ENCODE assay signal across 21 cellular contexts in genomic region chr3:13841826-13842225, GRCh38. TPM values are rescaled to one million over a fixed set of nuclear protein-coding genes. Genes with fewer than 3 reads are reported as not detected.
DNase-seq lines count a peak whose midpoint lies in the region; ATAC-seq, FAIRE-seq and TF ChIP-seq lines count a peak whose summit lies in the region.
"Had no signal": no experiment of that assay in that cellular context is flagged by ENCODE, and none has a peak within 500 bp of the region (broad histone marks: within the 10 kb centered on the region; RNA-seq: fewer than 3 reads in every experiment).

No MANE protein-coding gene starts in this region.

- H3K36me3 ChIP-seq in keratinocyte (ENCODE audit: control insufficient read depth in 2 of 2, extremely low read depth in 1 of 2, insufficient read depth in 2 of 2, low read length in 2 of 2) = peaks cover 13 to 62% of the 10 kb centered on the region in 2 experiments

- H3K4me1 ChIP-seq in keratinocyte (ENCODE audit: control insufficient read depth, extremely low read depth, insufficient read depth, low read length) = peaks cover 56% of the 10 kb centered on the region
- H3K4me1 ChIP-seq: A549, Caco-2 had no signal

- H3K36me3 Mint-ChIP-seq in effector memory CD8-positive, alpha-beta T cell (ENCODE audit: insufficient read depth) = peaks cover 2% of the 10 kb centered on the region

- H4K20me1 ChIP-seq in keratinocyte (ENCODE audit: control insufficient read depth, extremely low read depth, insufficient read depth, low read length) = no peaks in the 10 kb centered on the region

- H3K27ac Mint-ChIP-seq in effector memory CD8-positive, alpha-beta T cell = no peak overlapping the region
- H3K27ac Mint-ChIP-seq: CD4-positive, alpha-beta T cell; GM23338; HFFc6 had no signal

- dilution Hi-C loops in keratinocyte (cut with MboI; ENCODE audit: extremely low pct_ligation_motif_present, low sequenced_read_pairs) = no loop called here

- peaks cover 4% of the 10 kb centered on the region in 2 donors for H3K27me3 Mint-ChIP-seq in effector memory CD8-positive, alpha-beta T cell
- H3K27me3 Mint-ChIP-seq: CD4-positive, alpha-beta T cell had no signal

- peaks cover 89% of the 10 kb centered on the region for H3K79me2 ChIP-seq in keratinocyte (ENCODE audit: control insufficient read depth, insufficient read depth, low read length)

- TF ChIP-seq CTCF in RWPE1 (conservative IDR thresholded peaks at IDR 0.05; ENCODE audit: low read depth) = no peak
- TF ChIP-seq CTCF in keratinocyte (optimal IDR thresholded peaks at IDR 0.05 in 1 of 3, IDR thresholded peaks at IDR 0.05 in 1 of 3, conservative IDR thresholded peaks at IDR 0.05 in 1 of 3; ENCODE audit: extremely low read depth in 1 of 3, insufficient read depth in 2 of 3, low read length in 3 of 3) = no peak

- no peak overlapping the region for H2AFZ ChIP-seq in keratinocyte (ENCODE audit: control insufficient read depth, low read length)
- H2AFZ ChIP-seq: GM23338 had no signal

- H3K4me3 Mint-ChIP-seq in effector memory CD8-positive, alpha-beta T cell = no peak overlapping the region
- H3K4me3 Mint-ChIP-seq: CD4-positive, alpha-beta T cell; GM23338; HFFc6 had no signal

- no peak overlapping the region for H3K4me3 ChIP-seq in keratinocyte (ENCODE audit: control insufficient read depth in 2 of 3, extremely low read depth in 1 of 3, insufficient read depth in 2 of 3, low read depth in 1 of 3, low read length in 3 of 3)
- H3K4me3 ChIP-seq: A549, GM23338 had no signal

- no peaks in the 10 kb centered on the region for H3K9me3 ChIP-seq in keratinocyte (ENCODE audit: control insufficient read depth, low read depth, low read length)
- H3K9me3 ChIP-seq: A549, Caco-2 had no signal

- FAIRE-seq in keratinocyte (lab: Jason Lieb, UNC) = peak; percentile 41
- FAIRE-seq: A549, D721Med, G401.6, GM12891, H54 had no signal

- POLR2A ChIA-PET in RWPE1 (lab: Yijun Ruan, JAX; ENCODE audit: low non-redundant PET) = no interaction called here

- H3K9me1 ChIP-seq in keratinocyte (ENCODE audit: control insufficient read depth, extremely low read depth, insufficient read depth, low read length) = no peaks in the 10 kb centered on the region

- H3K9ac ChIP-seq in keratinocyte (ENCODE audit: control insufficient read depth, extremely low read depth, insufficient read depth, low read length) = no peak overlapping the region

- DNase-seq in NCI-H2171 treated with DMSO at 0.1 percent for 48 hours (lab: John Stamatoyannopoulos, UW) (peak; percentile 0), NCI-H2171 (lab: John Stamatoyannopoulos, UW) (no peak), RWPE1 (ENCODE audit: low spot score) (no peak), keratinocyte (ENCODE audit: low read depth, low spot score) (no peak), NCI-H128 (lab: John Stamatoyannopoulos, UW; ENCODE audit: unreplicated experiment) (no peak)
- no peak for DNase-seq in effector memory CD8-positive, alpha-beta T cell
- DNase-seq: AML-193; Caco-2; CD4-positive, alpha-beta T cell; HCEC 1CT; HFFc6 had no signal

- peak overlapping the region; percentile 70 for H3K27ac ChIP-seq in RWPE1
- peak overlapping the region; percentile 74 for H3K27ac ChIP-seq in keratinocyte (ENCODE audit: control insufficient read depth, insufficient read depth, low read length)
- H3K27ac ChIP-seq: 22Rv1, A549, C4-2B had no signal

- no peaks in the 10 kb centered on the region for H3K27me3 ChIP-seq in keratinocyte (ENCODE audit: control insufficient read depth, extremely low read depth, insufficient read depth, low read length)

- CTCF ChIA-PET in RWPE1 (lab: Yijun Ruan, JAX) = no interaction called here

- no peak for ATAC-seq in GM19035 (IDR thresholded peaks at IDR 0.05; ENCODE audit: unreplicated experiment)
- no peak for ATAC-seq in effector memory CD8-positive, alpha-beta T cell (replicated peaks)
- ATAC-seq: A549, GM23338 had no signal

- no peaks in the 10 kb centered on the region for H3K4me1 Mint-ChIP-seq in effector memory CD8-positive, alpha-beta T cell (ENCODE audit: low read depth in 2 of 2)
- H3K4me1 Mint-ChIP-seq: GM23338 had no signal

- no peaks in the 10 kb centered on the region for H3K9me3 Mint-ChIP-seq in effector memory CD8-positive, alpha-beta T cell
- H3K9me3 Mint-ChIP-seq: CD4-positive, alpha-beta T cell; GM23338; HFFc6 had no signal

- no peak overlapping the region for H3K4me2 ChIP-seq in keratinocyte (ENCODE audit: control insufficient read depth, extremely low read depth, insufficient read depth, low read depth, low read length)
- H3K4me2 ChIP-seq: A549, GM23338 had no signal

RNA-seq across cellular contexts. Expression of gene WNT7A, which starts 38.0 kb away (rescaled TPM):
- polyA plus RNA-seq in keratinocyte = 13.0 to 36.7 TPM (median 20.3 TPM) in 3 replicates
- polyA plus RNA-seq in keratinocyte (2011; ENCODE audit: low read depth) = 5.5 TPM
- polyA plus RNA-seq in keratinocyte (2011; cell fraction: cytosol; rRNA removed) = 16.2 and 26.7 TPM in 2 replicates
- polyA plus RNA-seq in keratinocyte (2011; cell fraction: nucleus; rRNA removed) = 26.3 and 31.8 TPM in 2 replicates
- polyA plus RNA-seq in keratinocyte (2012; ENCODE audit: low replicate concordance) = 8.2 and 51.3 TPM in 2 replicates
- polyA minus RNA-seq in keratinocyte = 17.3 to 89.8 TPM (median 32.9 TPM) in 3 replicates
- 39.5 TPM for polyA minus RNA-seq in keratinocyte (2011; cell fraction: cytosol; rRNA and poly(A)+ RNA removed)
- 30.3 and 32.0 TPM in 2 replicates for polyA minus RNA-seq in keratinocyte (2011; cell fraction: nucleus; rRNA and poly(A)+ RNA removed)
- polyA plus RNA-seq: BJ, GM23338 had no signal
